In the genomic region with DNA sequence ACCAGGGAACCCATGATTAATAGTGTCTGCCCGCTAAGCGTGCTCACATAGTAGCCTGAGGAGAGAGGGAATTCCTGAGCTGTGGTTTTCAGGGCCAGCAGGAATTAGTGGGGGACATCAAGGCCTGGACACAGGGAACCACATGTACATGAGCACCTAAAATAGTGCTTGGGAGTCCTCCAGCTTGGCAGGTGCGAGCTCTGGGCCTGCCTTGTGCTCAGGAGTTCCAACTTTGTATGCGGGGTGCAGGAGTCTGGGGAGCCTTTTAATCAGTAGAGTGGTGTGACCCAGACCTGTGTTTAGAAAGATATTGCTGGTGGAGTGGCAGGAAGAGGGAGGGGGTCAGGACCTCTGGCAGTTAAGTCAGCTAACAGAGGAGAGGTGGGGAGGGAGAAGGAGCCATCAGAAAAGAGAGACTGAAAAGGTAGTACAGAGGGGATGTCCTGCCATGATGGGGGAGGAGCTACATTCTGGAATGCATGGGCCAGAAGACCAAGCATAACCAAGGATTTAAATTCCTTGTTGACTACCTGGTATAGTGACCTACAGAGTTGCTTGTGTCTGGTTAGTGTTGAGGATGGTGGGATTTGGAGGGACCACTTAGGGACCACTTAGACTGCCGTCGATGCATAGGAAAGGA, we compare ENCODE assay signal across 8 cellular contexts. TPM values are rescaled to one million over a fixed set of nuclear protein-coding genes. Genes with fewer than 3 reads are reported as not detected.
DNase-seq lines count a peak whose midpoint lies in the region; ATAC-seq and TF ChIP-seq lines count a peak whose summit lies in the region.

No MANE protein-coding gene starts in this region.

- TF ChIP-seq POLR2A in esophagus muscularis mucosa (IDR thresholded peaks at IDR 0.05; ENCODE audit: low read depth), result no peak

- CTCF ChIA-PET in CD8-positive, alpha-beta memory T cell (lab: Charles Lee), result interaction anchor here (1.0 kb wide), 1 partner anchor 56 kb away, joined by 7 read pairs; no protein-coding TSS in a partner anchor

- WGBS in esophagus muscularis mucosa, result 59% methylated on average over 6 of the region's 6 CpGs

- peak in 1 of 5 donors; percentile 11 for DNase-seq in CD8-positive, alpha-beta memory T cell
- DNase-seq in RWPE2 (ENCODE audit: low spot score) (no peak), esophagus muscularis mucosa (ENCODE audit: extremely low spot score) (no peak), osteoblast (ENCODE audit: insufficient read length, low spot score, missing footprints) (peak; percentile 27), NCI-H146 treated with DMSO at 0.1 percent for 48 hours (lab: John Stamatoyannopoulos, UW; ENCODE audit: unreplicated experiment) (no peak), AML-193 (lab: John Stamatoyannopoulos, UW) (no peak), HT-29 (ENCODE audit: low spot score) (no peak)

- H3K27me3 ChIP-seq in CD8-positive, alpha-beta memory T cell (ENCODE audit: insufficient read depth, low read length, poor library complexity, severe bottlenecking), result no peaks in the 10 kb centered on the region
- H3K27me3 ChIP-seq in RWPE2 (ENCODE audit: insufficient read depth, poor library complexity, severe bottlenecking) (no peaks in the 10 kb centered on the region), esophagus muscularis mucosa (no peaks in the 10 kb centered on the region), osteoblast (ENCODE audit: insufficient read depth, low read length) (no peaks in the 10 kb centered on the region)

- ATAC-seq in RWPE2 (ENCODE audit: low read depth) (no peak), HG03097 (IDR thresholded peaks at IDR 0.05; ENCODE audit: low FRiP score, unreplicated experiment) (no peak)

- no peaks in the 10 kb centered on the region for H3K9me3 ChIP-seq in CD8-positive, alpha-beta memory T cell (ENCODE audit: low read length)
- H3K9me3 ChIP-seq in RWPE2 (ENCODE audit: severe bottlenecking) (no peaks in the 10 kb centered on the region), esophagus muscularis mucosa (no peaks in the 10 kb centered on the region), osteoblast (ENCODE audit: low read depth, low read length) (no peaks in the 10 kb centered on the region)

- peaks cover 5% of the 10 kb centered on the region for H4K20me1 ChIP-seq in osteoblast (ENCODE audit: insufficient read depth, low read length)

- H3K4me3 ChIP-seq in CD8-positive, alpha-beta memory T cell (ENCODE audit: low read length), result no peak overlapping the region
- no peak overlapping the region for H3K4me3 ChIP-seq in RWPE2 (ENCODE audit: severe bottlenecking)
- H3K4me3 ChIP-seq in esophagus muscularis mucosa, result peak overlapping the region in 3 of 4 donors; percentile 85 to 90 (median 86)
- peak overlapping the region; percentile 94 for H3K4me3 ChIP-seq in osteoblast (ENCODE audit: insufficient read depth, low read length)

- H3K27ac ChIP-seq in CD8-positive, alpha-beta memory T cell (ENCODE audit: low read depth, low read length), result no peak overlapping the region
- peak overlapping the region; percentile 91 for H3K27ac ChIP-seq in RWPE2 (ENCODE audit: poor library complexity, severe bottlenecking)
- H3K27ac ChIP-seq in esophagus muscularis mucosa (replicated peaks in 1 of 4), result peak overlapping the region; percentile 96 to 100 (median 98)
- H3K27ac ChIP-seq in osteoblast (ENCODE audit: low read depth, low read length), result peak overlapping the region; percentile 74

- no peaks in the 10 kb centered on the region for H3K36me3 ChIP-seq in CD8-positive, alpha-beta memory T cell (ENCODE audit: insufficient read depth, low read length)
- H3K36me3 ChIP-seq in RWPE2 (ENCODE audit: low read depth) (peaks cover 12% of the 10 kb centered on the region), esophagus muscularis mucosa (peaks cover 4 to 19% (median 5%) of the 10 kb centered on the region in 4 donors), osteoblast (ENCODE audit: insufficient read depth, low read length) (no peaks in the 10 kb centered on the region)

- H3K4me2 ChIP-seq in osteoblast (ENCODE audit: insufficient read depth, low read length), result peak overlapping the region; percentile 96

- no peaks in the 10 kb centered on the region for H3K9me3 Mint-ChIP-seq in CD8-positive, alpha-beta memory T cell

- peaks cover 0 to 16% (median 0%) of the 10 kb centered on the region in 3 donors for H3K36me3 Mint-ChIP-seq in CD8-positive, alpha-beta memory T cell

- H3K27me3 Mint-ChIP-seq in CD8-positive, alpha-beta memory T cell, result no peaks in the 10 kb centered on the region

- no peak for TF ChIP-seq CTCF in RWPE2 (IDR thresholded peaks at IDR 0.05; ENCODE audit: poor library complexity, severe bottlenecking)
- no peak for TF ChIP-seq CTCF in esophagus muscularis mucosa (IDR thresholded peaks at IDR 0.05)
- TF ChIP-seq CTCF in osteoblast (IDR thresholded peaks at IDR 0.05; ENCODE audit: extremely low read depth, low read depth, low read length), result no peak

- peak overlapping the region in 7 of 8 donors; percentile 87 to 96 (median 94) for H3K27ac Mint-ChIP-seq in CD8-positive, alpha-beta memory T cell

- H3K4me1 ChIP-seq in CD8-positive, alpha-beta memory T cell (ENCODE audit: insufficient read depth, low read length), result peaks cover 31% of the 10 kb centered on the region
- peaks cover 6% of the 10 kb centered on the region for H3K4me1 ChIP-seq in RWPE2 (ENCODE audit: insufficient read depth, poor library complexity, severe bottlenecking)
- H3K4me1 ChIP-seq in esophagus muscularis mucosa, result peaks cover 43 to 71% (median 58%) of the 10 kb centered on the region in 4 donors
- peaks cover 30% of the 10 kb centered on the region for H3K4me1 ChIP-seq in osteoblast (ENCODE audit: insufficient read depth, low read length)

- peaks cover 48% of the 10 kb centered on the region for H3K79me2 ChIP-seq in osteoblast (ENCODE audit: insufficient read depth, low read length)

- no peak overlapping the region for H2AFZ ChIP-seq in osteoblast (ENCODE audit: low read length)

- peak overlapping the region; percentile 41 to 95 (median 89) for H3K4me3 Mint-ChIP-seq in CD8-positive, alpha-beta memory T cell

- no peak for TF ChIP-seq EP300 in esophagus muscularis mucosa (IDR thresholded peaks at IDR 0.05)

- H3K4me1 Mint-ChIP-seq in CD8-positive, alpha-beta memory T cell, result peaks cover 28 to 38% (median 35%) of the 10 kb centered on the region in 3 donors

- intact Hi-C loops in esophagus muscularis mucosa (cut with DNase I), result no loop called here

- POLR2A ChIA-PET in CD8-positive, alpha-beta memory T cell (lab: Charles Lee), result no interaction called here

RNA-seq across cellular contexts. Expression of gene DAG1, which starts 1.9 kb away (rescaled TPM):
- 10 to 100 TPM; 20.9 to 21.2 TPM for total RNA-seq in CD8-positive, alpha-beta memory T cell
- 7.5 TPM for polyA plus RNA-seq in CD8-positive, alpha-beta memory T cell
- total RNA-seq in esophagus muscularis mucosa (100 to 1,000 TPM in 3 of 4 donors, 10 to 100 TPM in 1; 89.3 to 190 (median 135) TPM), osteoblast (55.4 and 58.3 TPM in 2 replicates)
- 64.2 and 72.9 TPM in 2 replicates for total RNA-seq in HT-29 (2014; rRNA removed; shearing (Covaris generic))

RNA-seq across cellular contexts. Expression of gene NICN1, which starts 42.9 kb away (rescaled TPM):
- total RNA-seq in CD8-positive, alpha-beta memory T cell, result 10 to 100 TPM; 12.2 to 12.3 TPM
- 7.0 TPM for polyA plus RNA-seq in CD8-positive, alpha-beta memory T cell
- total RNA-seq in esophagus muscularis mucosa (10 to 100 TPM in 1 of 4 donors, 1 to 10 TPM in 3; 4.5 to 11.4 (median 7.4) TPM), osteoblast (3.8 and 4.7 TPM in 2 replicates)
- total RNA-seq in HT-29 (2014; rRNA removed; shearing (Covaris generic)), result 2.5 and 8.2 TPM in 2 replicates

RNA-seq across cellular contexts. Expression of gene AMT, which starts 49.7 kb away (rescaled TPM):
- 1 to 10 TPM; 1.3 to 1.6 TPM for total RNA-seq in CD8-positive, alpha-beta memory T cell
- 0.62 TPM for polyA plus RNA-seq in CD8-positive, alpha-beta memory T cell
- total RNA-seq in esophagus muscularis mucosa (1 to 10 TPM; 1.7 to 5.8 (median 3.8) TPM), osteoblast (1.1 and 1.2 TPM in 2 replicates)
- 0.97 and 3.9 TPM in 2 replicates for total RNA-seq in HT-29 (2014; rRNA removed; shearing (Covaris generic))

RNA-seq across cellular contexts. Expression of gene TCTA, which starts 59.8 kb away (rescaled TPM):
- total RNA-seq in CD8-positive, alpha-beta memory T cell, result 10 to 100 TPM; 21.3 to 23.2 TPM
- polyA plus RNA-seq in CD8-positive, alpha-beta memory T cell, result 38.4 TPM
- total RNA-seq in esophagus muscularis mucosa, result 10 to 100 TPM; 22.0 to 29.8 (median 26.2) TPM
- total RNA-seq in osteoblast, result 35.8 and 37.4 TPM in 2 replicates
- 26.6 TPM in 2 replicates for total RNA-seq in HT-29 (2014; rRNA removed; shearing (Covaris generic))

Comparison
In these comparisons a context has a peak if more than half of its experiments do, and no peak if none do; other contexts are left out.
1. H3K4me3 ChIP-seq: peak in esophagus muscularis mucosa (3 of 4) and osteoblast (single experiment); none in CD8-positive, alpha-beta memory T cell (single experiment) and RWPE2 (single experiment).